16 cellular contexts compared by ENCODE assay signal in genomic region chr2:62462211-62462610, GRCh38. TPM values are rescaled to one million over a fixed set of nuclear protein-coding genes. Genes with fewer than 3 reads are reported as not detected.
"Had no signal": no experiment of that assay in that cellular context is flagged by ENCODE, and none has a peak within 500 bp of the region (broad histone marks: within the 10 kb centered on the region; RNA-seq: fewer than 3 reads in every experiment).

No MANE protein-coding gene starts in this region.

- H3K27ac Mint-ChIP-seq: activated CD4-positive, alpha-beta memory T cell treated with anti-CD3 and anti-CD28 coated beads for 36 hours; activated CD4-positive, alpha-beta T cell treated with anti-CD3 and anti-CD28 coated beads for 36 hours; activated CD8-positive, alpha-beta memory T cell treated with anti-CD3 and anti-CD28 coated beads, Interleukin-2, amount 10 ng/mL, durations not matched to agents 7 days and 5 days; activated naive CD4-positive, alpha-beta T cell treated with anti-CD3 and anti-CD28 coated beads, Interleukin-2, amount 10 ng/mL, durations not matched to agents 7 days and 5 days; activated T-helper 2 cell treated with anti-CD3 and anti-CD28 coated beads, Interferon-gamma antibody, Interleukin-2, Interleukin-4, amounts not matched to agents 10 μg/mL and 5 μg/mL and 100 μg/mL, durations not matched to agents 14 hours and 24 hours and 36 hours had no signal

- H3K4me3 ChIP-seq: adrenal gland, colonic mucosa, ovary, thyroid gland, uterus had no signal

- H3K36me3 Mint-ChIP-seq: activated CD4-positive, alpha-beta memory T cell treated with anti-CD3 and anti-CD28 coated beads for 36 hours; activated CD8-positive, alpha-beta memory T cell treated with anti-CD3 and anti-CD28 coated beads, Interleukin-2, amount 10 ng/mL, durations not matched to agents 7 days and 5 days; activated naive CD4-positive, alpha-beta T cell treated with anti-CD3 and anti-CD28 coated beads, Interleukin-2, amount 10 ng/mL, durations not matched to agents 7 days and 5 days had no signal

- H3K4me1 Mint-ChIP-seq: activated CD4-positive, alpha-beta T cell treated with anti-CD3 and anti-CD28 coated beads for 36 hours; activated CD8-positive, alpha-beta memory T cell treated with anti-CD3 and anti-CD28 coated beads, Interleukin-2, amount 10 ng/mL, durations not matched to agents 7 days and 5 days; activated naive CD4-positive, alpha-beta T cell treated with anti-CD3 and anti-CD28 coated beads, Interleukin-2, amount 10 ng/mL, durations not matched to agents 7 days and 5 days had no signal

- H3K36me3 ChIP-seq: adrenal gland, colonic mucosa, ovary, thyroid gland, uterus, WERI-Rb-1 had no signal

- ATAC-seq: activated CD4-positive, alpha-beta T cell treated with anti-CD3 and anti-CD28 coated beads for 36 hours; activated CD8-positive, alpha-beta memory T cell treated with anti-CD3 and anti-CD28 coated beads, Interleukin-2, amount 10 ng/mL, durations not matched to agents 7 days and 5 days had no signal

- H3K27me3 Mint-ChIP-seq: activated CD4-positive, alpha-beta T cell treated with anti-CD3 and anti-CD28 coated beads for 36 hours; activated CD8-positive, alpha-beta memory T cell treated with anti-CD3 and anti-CD28 coated beads, Interleukin-2, amount 10 ng/mL, durations not matched to agents 7 days and 5 days had no signal

- H3K27ac ChIP-seq: colonic mucosa, ovary, uterus, WERI-Rb-1 had no signal

- DNase-seq: activated CD4-positive, alpha-beta memory T cell treated with anti-CD3 and anti-CD28 coated beads for 36 hours; activated CD4-positive, alpha-beta T cell treated with anti-CD3 and anti-CD28 coated beads for 36 hours; activated CD8-positive, alpha-beta memory T cell treated with anti-CD3 and anti-CD28 coated beads, Interleukin-2, amount 10 ng/mL, durations not matched to agents 7 days and 5 days; activated naive CD4-positive, alpha-beta T cell treated with anti-CD3 and anti-CD28 coated beads, Interleukin-2, amount 10 ng/mL, durations not matched to agents 7 days and 5 days; activated T-cell treated with anti-CD3 and anti-CD28 coated beads, Interleukin-2, amount 50 U/mL, for 1 hour; central memory CD4-positive, alpha-beta T cell; colonic mucosa; glutamatergic neuron; ovary; stimulated activated CD4-positive, alpha-beta T cell treated with anti-CD3 and anti-CD28 coated beads, Interleukin-1b, Interleukin-23, amount 100 ng/mL, for 48 hours; T-helper 1 cell; WERI-Rb-1 had no signal

- H3K4me1 ChIP-seq: colonic mucosa, uterus had no signal

- H3K9me3 Mint-ChIP-seq: activated CD4-positive, alpha-beta memory T cell treated with anti-CD3 and anti-CD28 coated beads for 36 hours; activated naive CD4-positive, alpha-beta T cell treated with anti-CD3 and anti-CD28 coated beads, Interleukin-2, amount 10 ng/mL, durations not matched to agents 7 days and 5 days; activated T-helper 2 cell treated with anti-CD3 and anti-CD28 coated beads, Interferon-gamma antibody, Interleukin-2, Interleukin-4, amounts not matched to agents 10 μg/mL and 5 μg/mL and 100 μg/mL, durations not matched to agents 14 hours and 24 hours and 36 hours had no signal

- H3K4me3 Mint-ChIP-seq: activated CD4-positive, alpha-beta memory T cell treated with anti-CD3 and anti-CD28 coated beads for 36 hours; activated CD4-positive, alpha-beta T cell treated with anti-CD3 and anti-CD28 coated beads for 36 hours; activated CD8-positive, alpha-beta memory T cell treated with anti-CD3 and anti-CD28 coated beads, Interleukin-2, amount 10 ng/mL, durations not matched to agents 7 days and 5 days; activated naive CD4-positive, alpha-beta T cell treated with anti-CD3 and anti-CD28 coated beads, Interleukin-2, amount 10 ng/mL, durations not matched to agents 7 days and 5 days had no signal

- H3K9me3 ChIP-seq: adrenal gland, colonic mucosa, ovary, thyroid gland, uterus had no signal

- H3K27me3 ChIP-seq: adrenal gland, colonic mucosa, ovary, thyroid gland, uterus had no signal

RNA-seq across cellular contexts. Expression of gene TMEM17, which starts 43.8 kb away (rescaled TPM):
- total RNA-seq: activated T-helper 2 cell treated with anti-CD3 and anti-CD28 coated beads, Interferon-gamma antibody, Interleukin-2, Interleukin-4, amounts not matched to agents 10 μg/mL and 5 μg/mL and 100 μg/mL, durations not matched to agents 14 hours and 24 hours and 36 hours had no signal
